ENCODE assay signal across 7 cellular contexts in genomic region chr2:124027182-124027581, GRCh38. TPM values are rescaled to one million over a fixed set of nuclear protein-coding genes. Genes with fewer than 3 reads are reported as not detected.
A peak's percentile ranks its signal among the peaks of the same experiment; 100 is the strongest.
DNase-seq lines count a peak whose midpoint lies in the region; ATAC-seq and TF ChIP-seq lines count a peak whose summit lies in the region.

No MANE protein-coding gene starts in this region.

- TF ChIP-seq CTCF in fibroblast of mammary gland (conservative IDR thresholded peaks at IDR 0.05; ENCODE audit: control insufficient read depth, insufficient read depth, low read depth, low read length), result peak; percentile 49

- peaks cover 9% of the 10 kb centered on the region for H3K9me3 Mint-ChIP-seq in activated CD4-positive, alpha-beta T cell treated with anti-CD3 and anti-CD28 coated beads, Interleukin-2, amount 10 ng/mL, durations not matched to agents 24 days and 14 days

- H3K4me3 ChIP-seq in fibroblast of mammary gland (ENCODE audit: control insufficient read depth, low read depth, low read length), result no peak overlapping the region

- H3K27me3 Mint-ChIP-seq in activated CD4-positive, alpha-beta T cell treated with anti-CD3 and anti-CD28 coated beads, Interleukin-2, amount 10 ng/mL, durations not matched to agents 24 days and 14 days, result peaks cover 16% of the 10 kb centered on the region

- DNase-seq in NCI-H128 (lab: John Stamatoyannopoulos, UW; ENCODE audit: unreplicated experiment), result peak; percentile 57
- peak; percentile 89 to 91 for DNase-seq in SHP77 (lab: John Stamatoyannopoulos, UW)
- peak; percentile 37 for DNase-seq in fibroblast of mammary gland (ENCODE audit: low read depth)
- peak; percentile 81 for DNase-seq in pons (ENCODE audit: low spot score)
- DNase-seq in activated CD4-positive, alpha-beta T cell treated with anti-CD3 and anti-CD28 coated beads, Interleukin-2, amount 10 ng/mL, durations not matched to agents 24 days and 14 days, result no peak

- no peaks in the 10 kb centered on the region for H3K36me3 Mint-ChIP-seq in activated CD4-positive, alpha-beta T cell treated with anti-CD3 and anti-CD28 coated beads, Interleukin-2, amount 10 ng/mL, durations not matched to agents 24 days and 14 days (ENCODE audit: low read depth)

- H3K4me3 Mint-ChIP-seq in activated CD4-positive, alpha-beta T cell treated with anti-CD3 and anti-CD28 coated beads, Interleukin-2, amount 10 ng/mL, durations not matched to agents 24 days and 14 days, result no peak overlapping the region

- intact Hi-C loops in activated CD4-positive, alpha-beta T cell treated with anti-CD3 and anti-CD28 coated beads, Interleukin-2, amount 10 ng/mL, durations not matched to agents 24 days and 14 days (cut with micrococcal nuclease), result no loop called here

- H3K4me1 Mint-ChIP-seq in activated CD4-positive, alpha-beta T cell treated with anti-CD3 and anti-CD28 coated beads, Interleukin-2, amount 10 ng/mL, durations not matched to agents 24 days and 14 days, result no peaks in the 10 kb centered on the region

- no peak overlapping the region for H3K27ac Mint-ChIP-seq in activated CD4-positive, alpha-beta T cell treated with anti-CD3 and anti-CD28 coated beads, Interleukin-2, amount 10 ng/mL, durations not matched to agents 24 days and 14 days

- ATAC-seq in GM18499 (IDR thresholded peaks at IDR 0.05; ENCODE audit: insufficient read depth, unreplicated experiment) (peak; percentile 78), HG02623 (IDR thresholded peaks at IDR 0.05; ENCODE audit: unreplicated experiment) (peak; percentile 91)

RNA-seq across cellular contexts. Expression of gene CNTNAP5, which starts 2.1 kb away (rescaled TPM):
- total RNA-seq in activated CD4-positive, alpha-beta T cell treated with anti-CD3 and anti-CD28 coated beads, Interleukin-2, amount 10 ng/mL, durations not matched to agents 24 days and 14 days, result not detected in 2 replicates
